In the genomic region with DNA sequence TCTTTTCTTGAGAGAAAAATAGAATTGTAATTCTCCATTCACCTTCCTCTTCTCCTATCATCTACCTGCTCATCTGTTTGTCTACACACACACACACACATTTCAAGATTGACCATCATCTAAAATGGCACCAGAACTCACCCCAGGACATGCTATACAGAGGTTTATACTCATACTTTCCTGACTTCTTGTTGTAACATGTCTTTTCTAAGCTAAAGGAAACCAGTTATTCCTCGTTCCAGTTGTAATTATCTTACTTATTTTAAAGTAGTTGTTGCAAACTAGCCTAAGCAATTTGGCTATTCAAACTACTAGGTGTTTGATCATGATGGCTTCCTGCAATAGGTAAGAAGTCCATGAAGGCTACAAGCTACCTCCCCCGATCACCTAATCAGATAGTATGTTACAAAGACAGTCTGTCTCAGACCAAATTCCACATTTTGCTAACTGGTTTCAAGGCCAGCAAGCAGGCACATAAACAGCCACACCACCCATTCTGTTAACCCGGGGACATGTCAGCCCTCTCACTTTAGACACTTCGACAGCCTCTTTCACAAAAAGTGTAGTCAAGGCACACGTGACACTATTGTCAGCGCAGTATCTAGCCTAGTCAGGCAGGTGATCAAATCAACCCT, we compare ENCODE assay signal across 21 cellular contexts.
DNase-seq lines count a peak whose midpoint lies in the region; ATAC-seq and TF ChIP-seq lines count a peak whose summit lies in the region.
"Had no signal": no experiment of that assay in that cellular context is flagged by ENCODE, and none has a peak within 500 bp of the region (broad histone marks: within the 10 kb centered on the region; RNA-seq: fewer than 3 reads in every experiment).

No MANE protein-coding gene starts in this region.

- no peaks in the 10 kb centered on the region for H3K27me3 Mint-ChIP-seq in MCF 10A (ENCODE audit: insufficient read depth, unreplicated experiment)

- ATAC-seq in GM18867 (IDR thresholded peaks at IDR 0.05; ENCODE audit: unreplicated experiment) (no peak), GM21825 (IDR thresholded peaks at IDR 0.05; ENCODE audit: unreplicated experiment) (no peak)
- ATAC-seq: A549 had no signal

- POLR2A ChIA-PET in MCF 10A (lab: Yijun Ruan, JAX): interaction anchor here (1.0 to 1.5 kb wide), 2 partner anchors 30 to 162 kb away, joined by 3 to 4 read pairs; no protein-coding TSS in a partner anchor

- H3K36me3 ChIP-seq in mammary epithelial cell (ENCODE audit: insufficient read depth, low read length): no peaks in the 10 kb centered on the region
- no peaks in the 10 kb centered on the region for H3K36me3 ChIP-seq in Loucy (ENCODE audit: insufficient read depth, low read length)
- H3K36me3 ChIP-seq: BE2C; BLaER1 treated with 17β-estradiol and CSF1 and Interleukin-3, amounts not matched to agents 10 nM and 100 nM had no signal

- H3K9ac ChIP-seq in mammary epithelial cell (ENCODE audit: insufficient read depth, low read length) (no peak overlapping the region), Loucy (ENCODE audit: low read depth, low read length, poor library complexity, severe bottlenecking) (no peak overlapping the region)
- H3K9ac ChIP-seq: BLaER1 treated with 17β-estradiol and CSF1 and Interleukin-3, amounts not matched to agents 10 nM and 100 nM had no signal

- H2AFZ ChIP-seq in mammary epithelial cell (ENCODE audit: low read depth, low read length) (no peak overlapping the region), Loucy (ENCODE audit: low read length) (no peak overlapping the region)

- TF ChIP-seq CTCF in mammary epithelial cell (conservative IDR thresholded peaks at IDR 0.05 in 1 of 2, IDR thresholded peaks at IDR 0.05 in 1 of 2; ENCODE audit: extremely low read depth in 1 of 2, insufficient read depth in 1 of 2, low read depth in 1 of 2, low read length in 2 of 2) (no peak), MCF 10A (IDR thresholded peaks at IDR 0.05; ENCODE audit: unreplicated experiment) (no peak), Loucy (conservative IDR thresholded peaks at IDR 0.05; ENCODE audit: low read length) (no peak), epithelial cell of esophagus (IDR thresholded peaks at IDR 0.05; ENCODE audit: insufficient read depth, low read depth, low read length, missing control alignments) (no peak)

- H3K36me3 Mint-ChIP-seq in MCF 10A (ENCODE audit: insufficient read depth, unreplicated experiment): no peaks in the 10 kb centered on the region
- H3K36me3 Mint-ChIP-seq: CD14-positive monocyte had no signal

- no peaks in the 10 kb centered on the region for H3F3A ChIP-seq in Loucy (ENCODE audit: low read depth)

- H3K27ac Mint-ChIP-seq in MCF 10A (ENCODE audit: low read depth, unreplicated experiment): no peak overlapping the region
- H3K27ac Mint-ChIP-seq: CD14-positive monocyte; CD8-positive, alpha-beta memory T cell had no signal

- WGBS in mammary epithelial cell (ENCODE audit: low coverage, missing lambda C conversion rate): 73% methylated on average over 6 of the region's 6 CpGs

- DNase-seq in mammary epithelial cell: peak; percentile 39
- no peak for DNase-seq in MCF 10A (ENCODE audit: unreplicated experiment)
- peak; percentile 76 for DNase-seq in epithelial cell of esophagus (ENCODE audit: low read depth)
- no peak for DNase-seq in GDM1 (lab: John Stamatoyannopoulos, UW)
- DNase-seq: 8988T, ACHN, AML-193, BE2C, DMS 273 treated with DMSO at 0.1 percent for 48 hours, EL, GF-D8, GOT3, HCEC 1CT had no signal

- BruUV-seq in mammary epithelial cell (replicated peaks; lab: Mats Ljungman, UMichigan): no TSS peak
- no TSS peak for BruUV-seq in MCF 10A (replicated peaks; lab: Mats Ljungman, UMichigan)

- in situ Hi-C loops in mammary epithelial cell (cut with MboI; ENCODE audit: low sequenced_read_pairs in 2 of 2): loop anchor here in 1 of 2 donors (25.0 kb wide), 1 partner anchor 154 kb away; no protein-coding TSS in a partner anchor

- no peak overlapping the region for H3K4me3 Mint-ChIP-seq in MCF 10A (ENCODE audit: unreplicated experiment)
- H3K4me3 Mint-ChIP-seq: CD14-positive monocyte; CD8-positive, alpha-beta memory T cell had no signal

- dilution Hi-C loops in mammary epithelial cell (cut with HindIII; ENCODE audit: low sequenced_read_pairs): no loop called here

- intact Hi-C loops in mammary epithelial cell (cut with micrococcal nuclease): no loop called here
- intact Hi-C loops in MCF 10A (cut with micrococcal nuclease): no loop called here

- H3K4me1 ChIP-seq in mammary epithelial cell (ENCODE audit: insufficient read depth, low read length) (peaks cover 40% of the 10 kb centered on the region), Loucy (ENCODE audit: insufficient read depth, low read length, poor library complexity, severe bottlenecking) (peaks cover 11% of the 10 kb centered on the region)

- H3K4me3 ChIP-seq in mammary epithelial cell (replicated peaks in 1 of 3; ENCODE audit: insufficient read depth in 1 of 3, low read depth in 2 of 3, low read length in 3 of 3) (no peak overlapping the region), Loucy (ENCODE audit: low read length, poor library complexity, severe bottlenecking) (no peak overlapping the region), epithelial cell of esophagus (ENCODE audit: low read length) (no peak overlapping the region)
- H3K4me3 ChIP-seq: A549; BLaER1 treated with 17β-estradiol and CSF1 and Interleukin-3, amounts not matched to agents 10 nM and 100 nM had no signal

- H3K79me2 ChIP-seq in mammary epithelial cell (ENCODE audit: insufficient read depth, low read length): no peaks in the 10 kb centered on the region
- no peaks in the 10 kb centered on the region for H3K79me2 ChIP-seq in Loucy (ENCODE audit: insufficient read depth, low read length)

- CTCF ChIA-PET in mammary epithelial cell (lab: Charles Lee; ENCODE audit: low non-redundant PET) (no interaction called here), MCF 10A (lab: Yijun Ruan, JAX) (interaction anchor here (0.5 to 1.0 kb wide), 3 partner anchors 24 to 95 kb away, joined by 3 read pairs; no protein-coding TSS in a partner anchor)

- H3K4me1 Mint-ChIP-seq in MCF 10A (ENCODE audit: insufficient read depth, unreplicated experiment): peaks cover 40% of the 10 kb centered on the region

- no peaks in the 10 kb centered on the region for H3K9me3 Mint-ChIP-seq in MCF 10A (ENCODE audit: unreplicated experiment)
- H3K9me3 Mint-ChIP-seq: CD4-positive, alpha-beta T cell; CD8-positive, alpha-beta memory T cell had no signal

- no peaks in the 10 kb centered on the region for H4K20me1 ChIP-seq in mammary epithelial cell (ENCODE audit: insufficient read depth, low read length)
- no peaks in the 10 kb centered on the region for H4K20me1 ChIP-seq in Loucy (ENCODE audit: insufficient read depth, low read length, poor library complexity, severe bottlenecking)
- H4K20me1 ChIP-seq: BLaER1 treated with 17β-estradiol and CSF1 and Interleukin-3, amounts not matched to agents 10 nM and 100 nM had no signal

- H3K9me3 ChIP-seq in mammary epithelial cell (replicated peaks; ENCODE audit: insufficient read depth, low read length): no peaks in the 10 kb centered on the region
- H3K9me3 ChIP-seq in Loucy (ENCODE audit: insufficient read depth, low read depth, low read length): no peaks in the 10 kb centered on the region
- H3K9me3 ChIP-seq: A549, BE2C had no signal

- H3K4me2 ChIP-seq in mammary epithelial cell (ENCODE audit: insufficient read depth, low read depth, low read length): no peak overlapping the region
- peak overlapping the region; percentile 33 for H3K4me2 ChIP-seq in Loucy (ENCODE audit: low read depth, low read length, poor library complexity, severe bottlenecking)
- H3K4me2 ChIP-seq: A549 had no signal

- no peak overlapping the region for H3K27ac ChIP-seq in mammary epithelial cell (ENCODE audit: insufficient read depth, low read depth, low read length)
- H3K27ac ChIP-seq: BLaER1 treated with 17β-estradiol and CSF1 and Interleukin-3, amounts not matched to agents 10 nM and 100 nM had no signal

- H3K9me2 ChIP-seq in Loucy (replicated peaks; ENCODE audit: low read depth, low read length): no peaks in the 10 kb centered on the region

- H3K27me3 ChIP-seq in mammary epithelial cell (ENCODE audit: insufficient read depth, low read length): no peaks in the 10 kb centered on the region
- no peaks in the 10 kb centered on the region for H3K27me3 ChIP-seq in Loucy (ENCODE audit: insufficient read depth, low read length, poor library complexity, severe bottlenecking)
- H3K27me3 ChIP-seq: BE2C had no signal

Comparison
In these comparisons a context has a peak if more than half of its experiments do, and no peak if none do; other contexts are left out.
1. DNase-seq: peak in mammary epithelial cell (single experiment) and epithelial cell of esophagus (single experiment); none in MCF 10A (single experiment) and GDM1 (single experiment).